11 cellular contexts compared by ENCODE assay signal in genomic region chr9:99778308-99778707, GRCh38. TPM values are rescaled to one million over a fixed set of nuclear protein-coding genes. Genes with fewer than 3 reads are reported as not detected.
DNase-seq lines count a peak whose midpoint lies in the region; ATAC-seq, FAIRE-seq and TF ChIP-seq lines count a peak whose summit lies in the region.
"Had no signal": no experiment of that assay in that cellular context is flagged by ENCODE, and none has a peak within 500 bp of the region (broad histone marks: within the 10 kb centered on the region; RNA-seq: fewer than 3 reads in every experiment).

No MANE protein-coding gene starts in this region.

- H3K36me3 ChIP-seq in A673 (ENCODE audit: insufficient read depth, low read length, poor library complexity, severe bottlenecking) (no peaks in the 10 kb centered on the region), kidney epithelial cell (ENCODE audit: control insufficient read depth, insufficient read depth, low read length) (no peaks in the 10 kb centered on the region), BE2C (no peaks in the 10 kb centered on the region)

- POLR2A ChIA-PET in A673 (lab: Charles Lee; ENCODE audit: low non-redundant PET), result no interaction called here

- H3K4me3 Mint-ChIP-seq in activated naive CD8-positive, alpha-beta T cell, result no peak overlapping the region

- peaks cover 10% of the 10 kb centered on the region for H3K27me3 ChIP-seq in A673 (replicated peaks; ENCODE audit: insufficient read depth, low read depth, low read length, poor library complexity)
- no peaks in the 10 kb centered on the region for H3K27me3 ChIP-seq in kidney epithelial cell (ENCODE audit: control insufficient read depth, insufficient read depth, low read length)
- no peaks in the 10 kb centered on the region for H3K27me3 ChIP-seq in BE2C

- DNase-seq in A673 (ENCODE audit: low spot score) (peak; percentile 27), H54 (ENCODE audit: insufficient read length, low spot score) (peak; percentile 63), kidney epithelial cell (ENCODE audit: low read depth) (peak; percentile 59), BE2C (no peak), NCI-H1694 (lab: John Stamatoyannopoulos, UW) (no peak), DMS114 treated with DMSO at 0.1 percent for 48 hours (lab: John Stamatoyannopoulos, UW; ENCODE audit: unreplicated experiment) (no peak)
- DNase-seq: DND-41, retina had no signal

- H3K36me3 Mint-ChIP-seq in activated naive CD8-positive, alpha-beta T cell, result no peaks in the 10 kb centered on the region

- H3K9me3 Mint-ChIP-seq in activated naive CD8-positive, alpha-beta T cell (ENCODE audit: low read depth), result no peaks in the 10 kb centered on the region

- peaks cover 9% of the 10 kb centered on the region for H3K4me1 Mint-ChIP-seq in activated naive CD8-positive, alpha-beta T cell (ENCODE audit: low read depth)

- H3K27ac ChIP-seq in A673 (ENCODE audit: low read depth, low read length, poor library complexity, severe bottlenecking), result no peak overlapping the region
- H3K27ac ChIP-seq: HL-60 had no signal

- peak overlapping the region; percentile 31 for H3K27ac Mint-ChIP-seq in activated naive CD8-positive, alpha-beta T cell

- TF ChIP-seq POLR2A in H54 (IDR thresholded peaks at IDR 0.05; ENCODE audit: low read depth, low read length), result no peak

- FAIRE-seq in H54 (lab: Jason Lieb, UNC), result peak; percentile 85

- H3K9me3 ChIP-seq in A673 (ENCODE audit: low read depth, low read length, poor library complexity, severe bottlenecking), result no peaks in the 10 kb centered on the region
- H3K9me3 ChIP-seq in BE2C, result no peaks in the 10 kb centered on the region

- no peak for ATAC-seq in GM19035 (IDR thresholded peaks at IDR 0.05; ENCODE audit: unreplicated experiment)

- BruUV-seq in A673 (replicated peaks; lab: Mats Ljungman, UMichigan), result no TSS peak

- CTCF ChIA-PET in A673 (lab: Charles Lee), result no interaction called here

- H3K27me3 Mint-ChIP-seq in activated naive CD8-positive, alpha-beta T cell, result peaks cover 5% of the 10 kb centered on the region

- H3K4me3 ChIP-seq in A673 (ENCODE audit: low read depth, low read length, poor library complexity, severe bottlenecking) (no peak overlapping the region), kidney epithelial cell (ENCODE audit: low read depth, low read length) (no peak overlapping the region), BE2C (ENCODE audit: low read depth, low read length) (no peak overlapping the region)

- H3K4me1 ChIP-seq in A673 (ENCODE audit: insufficient read depth, low read length, poor library complexity, severe bottlenecking), result no peaks in the 10 kb centered on the region
- peaks cover 3% of the 10 kb centered on the region; the same call in 1 of the 2 replicates for H3K4me1 ChIP-seq in BE2C

- TF ChIP-seq CTCF in A673 (conservative IDR thresholded peaks at IDR 0.05; ENCODE audit: low read depth, low read length) (no peak), kidney epithelial cell (IDR thresholded peaks at IDR 0.05; ENCODE audit: insufficient read depth, low read length, poor library complexity, severe bottlenecking) (no peak), BE2C (IDR thresholded peaks at IDR 0.05; ENCODE audit: low read depth, low read length) (no peak)

- intact Hi-C loops in A673 (cut with micrococcal nuclease; ENCODE audit: unreplicated experiment), result no loop called here

RNA-seq across cellular contexts. Expression of gene NR4A3, which starts 43.4 kb away (rescaled TPM):
- total RNA-seq in A673 (2021) (6.4 and 6.6 TPM in 2 replicates), kidney epithelial cell (0.41 and 0.50 TPM in 2 replicates)
- polyA plus RNA-seq in BE2C (2012; ENCODE audit: insufficient read depth, insufficient read length, low read depth), result 0.11 TPM

Comparison
In these comparisons a context has a peak if more than half of its experiments do, and no peak if none do; other contexts are left out.
1. DNase-seq: peak in A673 (single experiment), H54 (single experiment) and kidney epithelial cell (single experiment); none in BE2C (single experiment), NCI-H1694 (single experiment) and DMS114 treated with DMSO at 0.1 percent for 48 hours (single experiment).